In genomic region chr3:48408823-48409281, GRCh38 we compare ENCODE assay signal across 13 cellular contexts. TPM values are rescaled to one million over a fixed set of nuclear protein-coding genes. Genes with fewer than 3 reads are reported as not detected.
A peak's percentile ranks its signal among the peaks of the same experiment; 100 is the strongest.
DNase-seq lines count a peak whose midpoint lies in the region; ATAC-seq and TF ChIP-seq lines count a peak whose summit lies in the region.
"Had no signal": no experiment of that assay in that cellular context is flagged by ENCODE, and none has a peak within 500 bp of the region (broad histone marks: within the 10 kb centered on the region; RNA-seq: fewer than 3 reads in every experiment).

No MANE protein-coding gene starts in this region.

- no peak overlapping the region for H3K4me3 Mint-ChIP-seq in activated CD8-positive, alpha-beta memory T cell treated with anti-CD3 and anti-CD28 coated beads, Interleukin-2, amount 10 ng/mL, durations not matched to agents 7 days and 5 days
- H3K4me3 Mint-ChIP-seq: activated CD4-positive, alpha-beta T cell treated with anti-CD3 and anti-CD28 coated beads, Interleukin-2, amount 10 ng/mL, durations not matched to agents 7 days and 5 days had no signal

- intact Hi-C loops in right cardiac atrium (cut with DNase I) = no loop called here
- intact Hi-C loops in left cardiac atrium (cut with DNase I) = no loop called here
- intact Hi-C loops in right lobe of liver (cut with DNase I) = no loop called here

- H3K4me1 ChIP-seq in right cardiac atrium (ENCODE audit: control insufficient read depth, insufficient read depth, low read length) (no peaks in the 10 kb centered on the region), right lobe of liver (no peaks in the 10 kb centered on the region)

- no peaks in the 10 kb centered on the region for H3K36me3 Mint-ChIP-seq in activated CD8-positive, alpha-beta memory T cell treated with anti-CD3 and anti-CD28 coated beads, Interleukin-2, amount 10 ng/mL, durations not matched to agents 7 days and 5 days

- TF ChIP-seq POLR2A in right lobe of liver (IDR thresholded peaks at IDR 0.05) = no peak

- no peaks in the 10 kb centered on the region for H3K4me1 Mint-ChIP-seq in activated CD8-positive, alpha-beta memory T cell treated with anti-CD3 and anti-CD28 coated beads, Interleukin-2, amount 10 ng/mL, durations not matched to agents 7 days and 5 days
- H3K4me1 Mint-ChIP-seq: activated CD4-positive, alpha-beta T cell treated with anti-CD3 and anti-CD28 coated beads, Interleukin-2, amount 10 ng/mL, durations not matched to agents 7 days and 5 days had no signal

- H3K27ac ChIP-seq in right cardiac atrium (ENCODE audit: low read length) (no peak overlapping the region), right lobe of liver (no peak overlapping the region)

- DNase-seq in right cardiac atrium = peak in 2 of 3 donors; percentile 25 to 36
- DNase-seq in left cardiac atrium = no peak
- peak; percentile 40 for DNase-seq in activated CD8-positive, alpha-beta memory T cell treated with anti-CD3 and anti-CD28 coated beads, Interleukin-2, amount 10 ng/mL, durations not matched to agents 7 days and 5 days
- peak in 2 of 3 donors; percentile 7 to 46 for DNase-seq in right lobe of liver
- no peak for DNase-seq in A172 (ENCODE audit: low spot score)
- DNase-seq in amygdala (lab: John Stamatoyannopoulos, UW) = no peak
- DNase-seq: activated CD4-positive, alpha-beta T cell treated with anti-CD3 and anti-CD28 coated beads, Interleukin-2, amount 10 ng/mL, durations not matched to agents 7 days and 5 days; NCI-H187 treated with DMSO at 0.1 percent for 48 hours; SIG-M5 had no signal

- peaks cover 0 to 93% (median 48%) of the 10 kb centered on the region in 4 donors for H3K36me3 ChIP-seq in right lobe of liver

- CTCF ChIA-PET in activated CD8-positive, alpha-beta memory T cell treated with anti-CD3 and anti-CD28 coated beads, Interleukin-2, amount 10 ng/mL, durations not matched to agents 7 days and 5 days (lab: Charles Lee) = interaction anchor here (1.4 to 2.1 kb wide), 3 partner anchors 10 to 32 kb away, joined by 3 to 25 read pairs (median 3); no protein-coding TSS in a partner anchor

- TF ChIP-seq CTCF in right lobe of liver (IDR thresholded peaks at IDR 0.05) = no peak

- H3K9me3 ChIP-seq in right cardiac atrium (ENCODE audit: control insufficient read depth, low read length) = no peaks in the 10 kb centered on the region
- no peaks in the 10 kb centered on the region for H3K9me3 ChIP-seq in right lobe of liver
- H3K9me3 ChIP-seq: mucosa of descending colon had no signal

- no peak overlapping the region for H3K27ac Mint-ChIP-seq in activated CD8-positive, alpha-beta memory T cell treated with anti-CD3 and anti-CD28 coated beads, Interleukin-2, amount 10 ng/mL, durations not matched to agents 7 days and 5 days
- H3K27ac Mint-ChIP-seq: activated CD4-positive, alpha-beta T cell treated with anti-CD3 and anti-CD28 coated beads, Interleukin-2, amount 10 ng/mL, durations not matched to agents 7 days and 5 days had no signal

- H3K27me3 ChIP-seq in right cardiac atrium (ENCODE audit: control insufficient read depth, insufficient read depth) = no peaks in the 10 kb centered on the region
- no peaks in the 10 kb centered on the region for H3K27me3 ChIP-seq in right lobe of liver

- no peak overlapping the region for H3K4me3 ChIP-seq in right cardiac atrium (ENCODE audit: low read length)
- H3K4me3 ChIP-seq in right lobe of liver = no peak overlapping the region
- H3K4me3 ChIP-seq: mucosa of descending colon had no signal

- no peaks in the 10 kb centered on the region for H3K27me3 Mint-ChIP-seq in activated CD8-positive, alpha-beta memory T cell treated with anti-CD3 and anti-CD28 coated beads, Interleukin-2, amount 10 ng/mL, durations not matched to agents 7 days and 5 days
- H3K27me3 Mint-ChIP-seq: activated CD4-positive, alpha-beta T cell treated with anti-CD3 and anti-CD28 coated beads, Interleukin-2, amount 10 ng/mL, durations not matched to agents 7 days and 5 days had no signal

- WGBS in right cardiac atrium = 83% methylated on average over 4 of the region's 4 CpGs
- WGBS in right lobe of liver (ENCODE audit: insufficient coverage, low coverage, low lambda C conversion rate, missing lambda C conversion rate) = 66% methylated on average over 4 of the region's 4 CpGs

- no peak for ATAC-seq in right cardiac atrium
- ATAC-seq in left cardiac atrium = no peak
- ATAC-seq in activated CD8-positive, alpha-beta memory T cell treated with anti-CD3 and anti-CD28 coated beads, Interleukin-2, amount 10 ng/mL, durations not matched to agents 7 days and 5 days = no peak
- no peak for ATAC-seq in right lobe of liver
- no peak for ATAC-seq in HG03045 (IDR thresholded peaks at IDR 0.05; ENCODE audit: unreplicated experiment)
- ATAC-seq in HG02970 (IDR thresholded peaks at IDR 0.05; ENCODE audit: low FRiP score, unreplicated experiment) = no peak
- ATAC-seq: mucosa of descending colon had no signal

- no peaks in the 10 kb centered on the region for H3K9me3 Mint-ChIP-seq in activated CD8-positive, alpha-beta memory T cell treated with anti-CD3 and anti-CD28 coated beads, Interleukin-2, amount 10 ng/mL, durations not matched to agents 7 days and 5 days (ENCODE audit: low read depth)
- H3K9me3 Mint-ChIP-seq: activated CD4-positive, alpha-beta T cell treated with anti-CD3 and anti-CD28 coated beads, Interleukin-2, amount 10 ng/mL, durations not matched to agents 7 days and 5 days had no signal

RNA-seq across cellular contexts. Expression of gene PLXNB1, which starts 21.0 kb away (rescaled TPM):
- total RNA-seq in right cardiac atrium (10 to 100 TPM; 49.4 to 84.5 (median 55.0) TPM), left cardiac atrium (10 to 100 TPM; 43.3 to 55.0 TPM), right lobe of liver (100 to 1,000 TPM in 2 of 6 experiments, 10 to 100 TPM in 4; 65.9 to 132 (median 86.5) TPM)
- polyA plus RNA-seq in right cardiac atrium = 52.7 TPM
- 1 to 10 TPM; 1.8 to 4.0 TPM for total RNA-seq in activated CD8-positive, alpha-beta memory T cell treated with anti-CD3 and anti-CD28 coated beads, Interleukin-2, amount 10 ng/mL, durations not matched to agents 7 days and 5 days
- total RNA-seq in A172 (2014; rRNA removed; shearing (Covaris generic)) = 24.9 and 66.5 TPM in 2 replicates

RNA-seq across cellular contexts. Expression of gene CCDC51, which starts 31.1 kb away (rescaled TPM):
- total RNA-seq in right cardiac atrium (10 to 100 TPM in 3 of 4 donors, 1 to 10 TPM in 1; 8.7 to 11.5 (median 11.1) TPM), left cardiac atrium (10 to 100 TPM in 1 of 2 donors, 1 to 10 TPM in 1; 7.0 to 10.9 TPM), right lobe of liver (10 to 100 TPM in 2 of 6 experiments, 1 to 10 TPM in 4; 5.9 to 16.0 (median 8.1) TPM)
- polyA plus RNA-seq in right cardiac atrium = 11.2 TPM
- 10 to 100 TPM; 18.4 to 21.9 TPM for total RNA-seq in activated CD8-positive, alpha-beta memory T cell treated with anti-CD3 and anti-CD28 coated beads, Interleukin-2, amount 10 ng/mL, durations not matched to agents 7 days and 5 days
- total RNA-seq in A172 (2014; rRNA removed; shearing (Covaris generic)) = 42.7 and 49.8 TPM in 2 replicates

RNA-seq across cellular contexts. Expression of gene TMA7, which starts 31.2 kb away (rescaled TPM):
- total RNA-seq in right cardiac atrium = 100 to 1,000 TPM; 187 to 270 (median 216) TPM
- polyA plus RNA-seq in right cardiac atrium = 526 TPM
- total RNA-seq in left cardiac atrium = 100 to 1,000 TPM; 190 to 238 TPM
- 100 to 1,000 TPM; 219 to 298 TPM for total RNA-seq in activated CD8-positive, alpha-beta memory T cell treated with anti-CD3 and anti-CD28 coated beads, Interleukin-2, amount 10 ng/mL, durations not matched to agents 7 days and 5 days
- total RNA-seq in right lobe of liver = 100 to 1,000 TPM in 2 of 6 experiments, 10 to 100 TPM in 4; 64.8 to 182 (median 80.1) TPM
- 556 and 560 TPM in 2 replicates for total RNA-seq in A172 (2014; rRNA removed; shearing (Covaris generic))

RNA-seq across cellular contexts. Expression of gene FBXW12, which starts 36.8 kb away (rescaled TPM):
- not detected for total RNA-seq in right cardiac atrium
- not detected for polyA plus RNA-seq in right cardiac atrium
- not detected for total RNA-seq in left cardiac atrium
- total RNA-seq in activated CD8-positive, alpha-beta memory T cell treated with anti-CD3 and anti-CD28 coated beads, Interleukin-2, amount 10 ng/mL, durations not matched to agents 7 days and 5 days = not detected
- not detected for total RNA-seq in right lobe of liver
- not detected in 2 replicates for total RNA-seq in A172 (2014; rRNA removed; shearing (Covaris generic))
- total RNA-seq: activated CD4-positive, alpha-beta T cell treated with anti-CD3 and anti-CD28 coated beads, Interleukin-2, amount 10 ng/mL, durations not matched to agents 7 days and 5 days; fibroblast of villous mesenchyme; mucosa of descending colon had no signal

RNA-seq across cellular contexts. Expression of gene ATRIP, which starts 37.7 kb away (rescaled TPM):
- total RNA-seq in right cardiac atrium = 1 to 10 TPM; 4.0 to 5.2 (median 4.3) TPM
- polyA plus RNA-seq in right cardiac atrium = 3.5 TPM
- 1 to 10 TPM; 3.9 to 5.7 TPM for total RNA-seq in left cardiac atrium
- total RNA-seq in activated CD8-positive, alpha-beta memory T cell treated with anti-CD3 and anti-CD28 coated beads, Interleukin-2, amount 10 ng/mL, durations not matched to agents 7 days and 5 days = 10 to 100 TPM; 20.9 to 21.2 TPM
- total RNA-seq in right lobe of liver = 1 to 10 TPM; 2.4 to 4.5 (median 3.2) TPM
- 8.1 and 14.6 TPM in 2 replicates for total RNA-seq in A172 (2014; rRNA removed; shearing (Covaris generic))

Comparison
In these comparisons a context has a peak if more than half of its experiments do, and no peak if none do; other contexts are left out.
1. DNase-seq: peak in right cardiac atrium (2 of 3), activated CD8-positive, alpha-beta memory T cell treated with anti-CD3 and anti-CD28 coated beads, Interleukin-2, amount 10 ng/mL, durations not matched to agents 7 days and 5 days (single experiment) and right lobe of liver (2 of 3); none in left cardiac atrium (single experiment), A172 (single experiment) and amygdala (0 of 56).